Comparison of ENCODE assay signal across 28 cellular contexts in genomic region chr7:75644599-75644998, GRCh38.
"Had no signal": no experiment of that assay in that cellular context is flagged by ENCODE, and none has a peak within 500 bp of the region (broad histone marks: within the 10 kb centered on the region; RNA-seq: fewer than 3 reads in every experiment).

No MANE protein-coding gene starts in this region.

- H3K27me3 ChIP-seq: esophagus squamous epithelium, neutrophil, sigmoid colon, stomach, thyroid gland had no signal

- H3K9me3 Mint-ChIP-seq: immature natural killer cell; memory B cell; mesothelial cell of epicardium; stimulated activated effector memory CD8-positive, alpha-beta T cell treated with anti-CD3 and anti-CD28 coated beads, Interleukin-12 subunit alpha, Interleukin-12 subunit beta, amount 100 ng/mL, for 72 hours had no signal

- H3K27ac ChIP-seq: esophagus squamous epithelium, neutrophil, parathyroid adenoma, sigmoid colon, stomach, thyroid gland had no signal

- H3K9ac ChIP-seq: parathyroid adenoma had no signal

- ATAC-seq: effector memory CD8-positive, alpha-beta T cell; left colon; mucosa of descending colon; naive thymus-derived CD4-positive, alpha-beta T cell; stimulated activated effector memory CD8-positive, alpha-beta T cell treated with anti-CD3 and anti-CD28 coated beads, Interleukin-12 subunit alpha, Interleukin-12 subunit beta, amount 100 ng/mL, for 72 hours had no signal

- H3K4me3 Mint-ChIP-seq: effector memory CD8-positive, alpha-beta T cell; immature natural killer cell; memory B cell; mesothelial cell of epicardium; naive thymus-derived CD4-positive, alpha-beta T cell; stimulated activated effector memory CD8-positive, alpha-beta T cell treated with anti-CD3 and anti-CD28 coated beads, Interleukin-12 subunit alpha, Interleukin-12 subunit beta, amount 100 ng/mL, for 72 hours; type B pancreatic cell had no signal

- H2AFZ ChIP-seq: parathyroid adenoma had no signal

- H3K4me1 Mint-ChIP-seq: memory B cell had no signal

- H3K36me3 Mint-ChIP-seq: memory B cell; mesothelial cell of epicardium; naive thymus-derived CD4-positive, alpha-beta T cell; stimulated activated effector memory CD8-positive, alpha-beta T cell treated with anti-CD3 and anti-CD28 coated beads, Interleukin-12 subunit alpha, Interleukin-12 subunit beta, amount 100 ng/mL, for 72 hours; type B pancreatic cell had no signal

- H3K36me3 ChIP-seq: esophagus squamous epithelium, neutrophil, sigmoid colon, stomach, thyroid gland had no signal

- DNase-seq: cerebellar nuclear complex; cortex of kidney; effector memory CD8-positive, alpha-beta T cell; erythroblast; esophagus squamous epithelium; foreskin melanocyte; hypothalamus; immature natural killer cell; islet precursor cell; kidney glomerular epithelial cell; left colon; mucosa of descending colon; naive thymus-derived CD4-positive, alpha-beta T cell; sigmoid colon; stimulated activated CD4-positive, alpha-beta T cell treated with anti-CD3 and anti-CD28 coated beads, Interleukin-2, amount 100 ng/mL, for 24 hours; stimulated activated CD4-positive, alpha-beta T cell treated with anti-CD3 and anti-CD28 coated beads, Interleukin-4, amount 100 ng/mL, for 24 hours; stimulated activated naive CD4-positive, alpha-beta T cell treated with Interleukin-2 at 50 U/mL for 16 hours; stomach; thyroid gland had no signal

- H3K27ac Mint-ChIP-seq: effector memory CD8-positive, alpha-beta T cell; immature natural killer cell; memory B cell; mesothelial cell of epicardium; naive thymus-derived CD4-positive, alpha-beta T cell; progenitor cell of endocrine pancreas; stimulated activated effector memory CD8-positive, alpha-beta T cell treated with anti-CD3 and anti-CD28 coated beads, Interleukin-12 subunit alpha, Interleukin-12 subunit beta, amount 100 ng/mL, for 72 hours; type B pancreatic cell had no signal

- H3K9me3 ChIP-seq: esophagus squamous epithelium, neutrophil, sigmoid colon, thyroid gland had no signal

- FAIRE-seq: endometrium had no signal

- H3K27me3 Mint-ChIP-seq: effector memory CD8-positive, alpha-beta T cell; progenitor cell of endocrine pancreas; type B pancreatic cell had no signal

- H3K4me3 ChIP-seq: esophagus squamous epithelium, lung, mucosa of descending colon, sigmoid colon, stomach, thyroid gland had no signal
